ENCODE assay signal across 1 cellular context in genomic region chr1:9843576-9843945, GRCh38.
TF ChIP-seq lines count a peak whose summit lies in the region.

No MANE protein-coding gene starts in this region.

TF ChIP-seq in SK-N-SH treated with all-trans-retinoic acid at 6 μM for 48 hours, 23 proteins besides CTCF, POLR2A, EP300 and RAD21 (continued from another document):
- TF ChIP-seq, protein P1, sequence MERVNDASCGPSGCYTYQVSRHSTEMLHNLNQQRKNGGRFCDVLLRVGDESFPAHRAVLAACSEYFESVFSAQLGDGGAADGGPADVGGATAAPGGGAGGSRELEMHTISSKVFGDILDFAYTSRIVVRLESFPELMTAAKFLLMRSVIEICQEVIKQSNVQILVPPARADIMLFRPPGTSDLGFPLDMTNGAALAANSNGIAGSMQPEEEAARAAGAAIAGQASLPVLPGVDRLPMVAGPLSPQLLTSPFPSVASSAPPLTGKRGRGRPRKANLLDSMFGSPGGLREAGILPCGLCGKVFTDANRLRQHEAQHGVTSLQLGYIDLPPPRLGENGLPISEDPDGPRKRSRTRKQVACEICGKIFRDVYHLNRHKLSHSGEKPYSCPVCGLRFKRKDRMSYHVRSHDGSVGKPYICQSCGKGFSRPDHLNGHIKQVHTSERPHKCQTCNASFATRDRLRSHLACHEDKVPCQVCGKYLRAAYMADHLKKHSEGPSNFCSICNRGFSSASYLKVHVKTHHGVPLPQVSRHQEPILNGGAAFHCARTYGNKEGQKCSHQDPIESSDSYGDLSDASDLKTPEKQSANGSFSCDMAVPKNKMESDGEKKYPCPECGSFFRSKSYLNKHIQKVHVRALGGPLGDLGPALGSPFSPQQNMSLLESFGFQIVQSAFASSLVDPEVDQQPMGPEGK (CRISPR knock-in tag; IDR thresholded peaks at IDR 0.05; ENCODE audit: borderline replicate concordance), result no peak
- TF ChIP-seq BACH2 (CRISPR knock-in tag; IDR thresholded peaks at IDR 0.05; ENCODE audit: borderline replicate concordance), result no peak
- no peak for TF ChIP-seq SNAI2 (CRISPR knock-in tag; IDR thresholded peaks at IDR 0.05)
- TF ChIP-seq TCF4 (CRISPR knock-in tag; IDR thresholded peaks at IDR 0.05; ENCODE audit: borderline replicate concordance), result no peak
